In genomic region chr16:23435500-23435899, GRCh38 we compare ENCODE assay signal across 8 cellular contexts. TPM values are rescaled to one million over a fixed set of nuclear protein-coding genes. Genes with fewer than 3 reads are reported as not detected.
DNase-seq lines count a peak whose midpoint lies in the region; TF ChIP-seq lines count a peak whose summit lies in the region.

No MANE protein-coding gene starts in this region.

- intact Hi-C loops in breast epithelium (cut with DNase I; ENCODE audit: low total_unique reads), result no loop called here

- H3K4me3 ChIP-seq in breast epithelium, result no peak overlapping the region
- no peak overlapping the region for H3K4me3 ChIP-seq in kidney epithelial cell (ENCODE audit: low read depth, low read length)

- peak; percentile 33 for DNase-seq in 8988T
- DNase-seq in GM19240 (ENCODE audit: insufficient read length, low spot score), result peak; percentile 56
- DNase-seq in NCI-H2196 (lab: John Stamatoyannopoulos, UW; ENCODE audit: unreplicated experiment), result peak; percentile 52
- DNase-seq in breast epithelium (ENCODE audit: low spot score in 2 of 2), result no peak
- DNase-seq in kidney epithelial cell (ENCODE audit: low read depth), result no peak
- DNase-seq in stimulated activated CD4-positive, alpha-beta T cell treated with anti-CD3 and anti-CD28 coated beads, Interleukin-4, amount 100 ng/mL, for 1 hour, result peak; percentile 65
- no peak for DNase-seq in DMS153 treated with DMSO at 0.1 percent for 48 hours (lab: John Stamatoyannopoulos, UW; ENCODE audit: unreplicated experiment)

- TF ChIP-seq POLR2A in breast epithelium (IDR thresholded peaks at IDR 0.05), result no peak

- no peaks in the 10 kb centered on the region for H3K9me3 ChIP-seq in breast epithelium

- H3K36me3 ChIP-seq in breast epithelium, result no peaks in the 10 kb centered on the region
- no peaks in the 10 kb centered on the region for H3K36me3 ChIP-seq in kidney epithelial cell (ENCODE audit: control insufficient read depth, insufficient read depth, low read length)

- peak; percentile 87 for TF ChIP-seq CTCF in VCaP (conservative IDR thresholded peaks at IDR 0.05)
- peak; percentile 65 to 76 (median 71) for TF ChIP-seq CTCF in breast epithelium (IDR thresholded peaks at IDR 0.05)
- peak; percentile 98 for TF ChIP-seq CTCF in kidney epithelial cell (IDR thresholded peaks at IDR 0.05; ENCODE audit: insufficient read depth, low read length, poor library complexity, severe bottlenecking)

- H3K27ac ChIP-seq in VCaP, result no peak overlapping the region
- H3K27ac ChIP-seq in breast epithelium, result no peak overlapping the region

- no peaks in the 10 kb centered on the region for H3K4me1 ChIP-seq in breast epithelium

- H3K27me3 ChIP-seq in breast epithelium (no peaks in the 10 kb centered on the region), kidney epithelial cell (ENCODE audit: control insufficient read depth, insufficient read depth, low read length) (no peaks in the 10 kb centered on the region)

RNA-seq across cellular contexts. Expression of gene COG7, which starts 17.5 kb away (rescaled TPM):
- total RNA-seq in breast epithelium (10 to 100 TPM; 12.8 to 31.6 (median 29.2) TPM), kidney epithelial cell (10.7 and 13.6 TPM in 2 replicates)

Comparison
In these comparisons a context has a peak if more than half of its experiments do, and no peak if none do; other contexts are left out.
1. DNase-seq: peak in 8988T (single experiment), GM19240 (single experiment), NCI-H2196 (single experiment) and stimulated activated CD4-positive, alpha-beta T cell treated with anti-CD3 and anti-CD28 coated beads, Interleukin-4, amount 100 ng/mL, for 1 hour (single experiment); none in breast epithelium (0 of 2), kidney epithelial cell (single experiment) and DMS153 treated with DMSO at 0.1 percent for 48 hours (single experiment).
2. Peak in every context shown above with its lines, with median percentiles within 50 percentile points of each other: CTCF ChIP-seq.